In the genomic region with DNA sequence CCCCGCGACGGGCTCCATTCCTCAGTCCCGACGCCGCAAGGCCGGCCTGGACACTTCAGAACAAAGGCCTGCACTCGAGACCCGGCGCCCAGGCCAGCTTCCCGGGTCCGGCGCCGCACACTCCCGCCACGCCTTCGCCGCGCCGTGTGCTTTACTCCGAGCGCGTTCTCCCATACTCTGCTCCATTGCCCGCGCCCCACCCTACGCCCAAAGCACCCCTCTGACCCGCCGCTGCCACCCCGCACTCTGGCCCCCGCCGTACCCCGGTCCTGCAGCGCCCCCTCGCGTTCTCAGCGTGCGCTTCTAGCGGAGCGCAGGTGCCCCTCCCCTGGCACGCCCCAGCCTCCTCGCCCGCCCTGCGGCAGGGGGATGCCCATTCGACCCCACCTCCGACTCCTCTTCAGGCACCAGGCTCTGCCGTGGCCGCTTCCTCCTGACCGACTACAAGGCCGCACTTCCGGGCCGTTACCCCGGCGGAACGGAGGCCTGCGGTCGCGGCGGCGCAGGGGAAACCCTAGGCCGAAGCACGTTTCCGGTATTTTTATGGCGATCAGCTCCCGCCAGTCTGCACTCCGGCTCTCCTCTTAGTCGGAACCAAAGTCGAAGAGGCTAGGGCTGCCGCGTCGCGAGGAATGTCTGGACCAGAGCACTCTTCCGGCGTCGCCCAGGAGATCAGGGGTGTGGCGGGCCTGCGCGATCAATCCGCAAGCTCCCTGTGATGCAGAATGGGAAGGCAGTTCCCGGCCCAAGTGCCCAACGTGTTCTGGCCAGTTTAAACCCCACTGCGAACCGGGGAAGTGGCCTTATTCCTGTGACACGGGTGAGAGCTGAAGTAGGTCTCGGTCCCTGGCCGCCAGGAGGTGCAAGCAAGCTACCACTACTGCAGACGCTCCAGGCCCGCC, we compare ENCODE assay signal across 8 cellular contexts. TPM values are rescaled to one million over a fixed set of nuclear protein-coding genes. Genes with fewer than 3 reads are reported as not detected.
A peak's percentile ranks its signal among the peaks of the same experiment; 100 is the strongest.
DNase-seq lines count a peak whose midpoint lies in the region; ATAC-seq and TF ChIP-seq lines count a peak whose summit lies in the region.

A gene (minus strand): TSS at position 456 of the 902 bp plus-strand sequence. CDS start 2,137 bp downstream, outside the sequence.

- no peaks in the 10 kb centered on the region for H3K9me2 ChIP-seq in PC-9 (ENCODE audit: insufficient read depth)

- H3K4me1 ChIP-seq in PC-9 (replicated peaks; ENCODE audit: insufficient read depth) (peaks cover 10% of the 10 kb centered on the region), esophagus (ENCODE audit: control insufficient read depth in 2 of 2, insufficient read depth in 2 of 2, low read length in 1 of 2) (peaks cover 14 to 19% of the 10 kb centered on the region in 2 donors), muscle layer of colon (ENCODE audit: insufficient read depth, low read length) (peaks cover 36% of the 10 kb centered on the region)

- no peaks in the 10 kb centered on the region for H3K27me3 ChIP-seq in PC-9 (ENCODE audit: insufficient read depth, low read depth)
- H3K27me3 ChIP-seq in esophagus (ENCODE audit: control insufficient read depth in 1 of 2, insufficient read depth in 2 of 2, low read length in 2 of 2): no peaks in the 10 kb centered on the region
- no peaks in the 10 kb centered on the region for H3K27me3 ChIP-seq in muscle layer of colon (ENCODE audit: control insufficient read depth in 1 of 2, insufficient read depth in 2 of 2, low read length in 2 of 2)

- H3K27ac ChIP-seq in PC-9: peak within 1 kb of the TSS; percentile 68
- peak within 1 kb of the TSS; percentile 99 for H3K27ac ChIP-seq in esophagus (ENCODE audit: low read depth in 2 of 2, low read length in 1 of 2)
- peak within 1 kb of the TSS; percentile 93 for H3K27ac ChIP-seq in muscle layer of colon (ENCODE audit: low read depth, low read length)

- POLR2A ChIA-PET in PC-9 (lab: Charles Lee; ENCODE audit: unreplicated experiment): interaction anchor here (0.7 to 1.4 kb wide), 3 partner anchors 35 to 157 kb away, joined by 3 to 8 read pairs (median 3); a partner anchor contains a TSS

- H3K9me3 Mint-ChIP-seq in activated T-cell treated with anti-CD3 and anti-CD28 coated beads, Interleukin-2, amount 50 U/mL, for 24 hours: no peaks in the 10 kb centered on the region

- no peaks in the 10 kb centered on the region for H3K27me3 Mint-ChIP-seq in activated T-cell treated with anti-CD3 and anti-CD28 coated beads, Interleukin-2, amount 50 U/mL, for 24 hours

- H2AFZ ChIP-seq in PC-9: peak within 1 kb of the TSS; percentile 92

- ATAC-seq in GM21717 (IDR thresholded peaks at IDR 0.05; ENCODE audit: unreplicated experiment): peak; percentile 70

- peaks cover 45% of the 10 kb centered on the region for H3K4me1 Mint-ChIP-seq in activated T-cell treated with anti-CD3 and anti-CD28 coated beads, Interleukin-2, amount 50 U/mL, for 24 hours (ENCODE audit: low read depth)

- peak within 1 kb of the TSS; percentile 88 for H3K9ac ChIP-seq in muscle layer of colon (ENCODE audit: low read length)

- peak; percentile 67 for TF ChIP-seq CTCF in PC-9 (conservative IDR thresholded peaks at IDR 0.05)

- H4K20me1 ChIP-seq in PC-9 (ENCODE audit: insufficient read depth): no peaks in the 10 kb centered on the region

- peaks cover 14% of the 10 kb centered on the region; the same call in 1 of the 2 replicates for H3F3A ChIP-seq in PC-9 (ENCODE audit: insufficient read depth, low read depth)

- intact Hi-C loops in PC-9 (cut with micrococcal nuclease; ENCODE audit: unreplicated experiment): loop anchor here (1.0 to 5.0 kb wide), 7 partner anchors 43 to 1417 kb away; a partner anchor contains a TSS

- H3K36me3 Mint-ChIP-seq in activated T-cell treated with anti-CD3 and anti-CD28 coated beads, Interleukin-2, amount 50 U/mL, for 24 hours (ENCODE audit: low read depth): peaks cover 50% of the 10 kb centered on the region

- no peaks in the 10 kb centered on the region for H3K9me3 ChIP-seq in PC-9 (ENCODE audit: insufficient read depth, low read depth)
- H3K9me3 ChIP-seq in esophagus (ENCODE audit: control insufficient read depth in 2 of 2, insufficient read depth in 1 of 2, low read depth in 1 of 2, low read length in 1 of 2): no peaks in the 10 kb centered on the region
- H3K9me3 ChIP-seq in muscle layer of colon (ENCODE audit: low read length): no peaks in the 10 kb centered on the region

- CTCF ChIA-PET in PC-9 (lab: Charles Lee): interaction anchor here (0.6 to 1.6 kb wide), 4 partner anchors 193 to 1415 kb away, joined by 3 to 6 read pairs (median 4); a partner anchor contains a TSS

- H3K4me3 ChIP-seq in PC-9 (peak within 1 kb of the TSS; percentile 83), esophagus (ENCODE audit: low read depth in 1 of 2, low read length in 2 of 2) (peak within 1 kb of the TSS; percentile 72 to 92), muscle layer of colon (ENCODE audit: low read depth in 1 of 2, low read length in 2 of 2) (peak within 1 kb of the TSS; percentile 84 to 99)

- no TSS peak for BruUV-seq in PC-9 (replicated peaks; lab: Mats Ljungman, UMichigan)

- H3K36me3 ChIP-seq in PC-9 (ENCODE audit: low read depth) (no peaks in the 10 kb centered on the region), esophagus (ENCODE audit: control insufficient read depth in 2 of 2, insufficient read depth in 2 of 2, low read length in 1 of 2) (peaks cover 0 to 16% of the 10 kb centered on the region in 2 donors), muscle layer of colon (ENCODE audit: insufficient read depth, low read length) (peaks cover 19% of the 10 kb centered on the region)

- WGBS in esophagus, 2 donors: 0 to 1% methylated on average over 86 to 87 of the region's 87 CpGs

- in situ Hi-C loops in KBM-7 (cut with MboI; ENCODE audit: low pct_unique_long_range_greater_than_20kb, low sequenced_read_pairs): no loop called here

- H3K27ac Mint-ChIP-seq in activated T-cell treated with anti-CD3 and anti-CD28 coated beads, Interleukin-2, amount 50 U/mL, for 24 hours: peak within 1 kb of the TSS; percentile 95

- DNase-seq in DMS79 (lab: John Stamatoyannopoulos, UW) (peak; percentile 90), KBM-7 (peak; percentile 98), PC-9 (peak; percentile 83 to 92)
- peak; percentile 94 for DNase-seq in activated T-cell treated with anti-CD3 and anti-CD28 coated beads, Interleukin-2, amount 50 U/mL, for 24 hours
- peak; percentile 86 for DNase-seq in stimulated activated CD8-positive, alpha-beta memory T cell treated with anti-CD3 and anti-CD28 coated beads, Interleukin-7, amount 100 ng/mL, for 24 hours (ENCODE audit: low read depth)

- peaks cover 18% of the 10 kb centered on the region for H3K79me2 ChIP-seq in PC-9 (ENCODE audit: low read depth)

- peak within 1 kb of the TSS; percentile 94 for H3K4me3 Mint-ChIP-seq in activated T-cell treated with anti-CD3 and anti-CD28 coated beads, Interleukin-2, amount 50 U/mL, for 24 hours

- H3K4me2 ChIP-seq in PC-9: peak within 1 kb of the TSS; percentile 95

RNA-seq across cellular contexts. Expression of the gene that starts here (rescaled TPM):
- 8.1 and 8.9 TPM in 2 replicates for total RNA-seq in PC-9 (2021)
- polyA plus RNA-seq in esophagus: 1 to 10 TPM; 6.4 to 7.4 TPM

Comparison
In these comparisons a context has a peak if more than half of its experiments do, and no peak if none do; other contexts are left out.
1. Peak in every context shown above with its lines: DNase-seq, ATAC-seq, H3K4me3 ChIP-seq and H3K27ac ChIP-seq.